In the genomic region with DNA sequence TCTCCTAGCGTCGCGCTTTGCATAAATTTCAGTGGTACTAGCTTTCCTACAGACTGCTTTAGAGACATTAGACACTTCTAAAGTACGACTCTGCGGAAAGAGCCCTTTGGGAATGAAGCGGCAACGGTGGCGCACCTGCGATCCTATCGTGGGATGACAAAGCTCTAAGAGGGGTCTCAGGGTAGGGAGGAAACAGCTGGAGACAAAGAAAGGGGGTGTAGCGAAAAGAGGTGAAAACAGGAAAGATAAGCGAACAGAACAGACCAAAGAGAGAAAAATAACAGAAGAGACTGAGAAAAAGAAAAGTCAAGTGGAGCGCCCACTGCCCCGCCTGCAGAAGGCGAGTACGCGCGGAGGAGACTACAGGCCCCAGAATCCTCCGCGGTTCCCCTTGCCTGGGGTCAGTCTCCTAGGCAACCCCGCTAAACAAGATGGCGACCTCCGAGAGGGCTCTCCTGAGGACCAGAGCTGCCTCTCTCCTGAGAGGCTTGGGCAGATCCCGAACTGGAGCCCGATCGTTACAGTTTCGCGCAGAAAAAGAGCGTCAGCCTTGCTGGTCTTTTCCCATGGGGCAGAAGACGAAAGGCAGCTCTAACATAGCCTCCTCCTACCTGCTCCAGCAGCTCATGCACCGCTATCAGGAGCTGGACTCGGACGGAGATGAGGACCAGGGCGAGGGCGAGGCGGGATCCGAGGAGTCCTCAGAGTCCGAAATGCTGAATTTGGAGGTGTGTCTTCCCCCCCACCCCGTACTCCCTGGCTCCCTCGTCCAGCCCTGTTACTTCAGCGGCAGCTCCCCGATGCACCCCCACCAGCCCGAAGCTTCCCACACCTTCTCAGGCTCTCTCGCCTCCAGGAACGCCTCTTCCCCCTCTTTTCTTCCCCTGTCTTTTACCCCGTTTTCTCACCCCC, we compare ENCODE assay signal across 1 cellular context.
TF ChIP-seq lines count a peak whose summit lies in the region.

Gene LRGUK (plus strand): TSS at position 404 of the 912 bp plus-strand sequence. CDS start 28 bp downstream, at position 432.

TF ChIP-seq in HEK293, 187 proteins besides CTCF, POLR2A, EP300 and RAD21 (continued from another document):
- TF ChIP-seq, protein P1, sequence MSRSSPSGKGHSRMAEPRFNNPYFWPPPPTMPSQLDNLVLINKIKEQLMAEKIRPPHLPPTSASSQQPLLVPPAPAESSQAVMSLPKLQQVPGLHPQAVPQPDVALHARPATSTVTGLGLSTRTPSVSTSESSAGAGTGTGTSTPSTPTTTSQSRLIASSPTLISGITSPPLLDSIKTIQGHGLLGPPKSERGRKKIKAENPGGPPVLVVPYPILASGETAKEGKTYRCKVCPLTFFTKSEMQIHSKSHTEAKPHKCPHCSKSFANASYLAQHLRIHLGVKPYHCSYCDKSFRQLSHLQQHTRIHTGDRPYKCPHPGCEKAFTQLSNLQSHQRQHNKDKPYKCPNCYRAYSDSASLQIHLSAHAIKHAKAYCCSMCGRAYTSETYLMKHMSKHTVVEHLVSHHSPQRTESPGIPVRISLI (tag by site-specific recombination; IDR thresholded peaks at IDR 0.05) = no peak
- TF ChIP-seq ZNF266 (tag by site-specific recombination; IDR thresholded peaks at IDR 0.05; ENCODE audit: low read depth) (no peak), ZBTB20 (tag by site-specific recombination; IDR thresholded peaks at IDR 0.05) (peak; percentile 60; the same call in 1 of the 2 replicates), YY2 (tag by site-specific recombination; IDR thresholded peaks at IDR 0.05) (peak; percentile 90), ZNF654 (tag by site-specific recombination; IDR thresholded peaks at IDR 0.05; ENCODE audit: low read depth) (no peak), ZNF585B (tag by site-specific recombination; IDR thresholded peaks at IDR 0.05) (no peak)
- TF ChIP-seq, protein P2, sequence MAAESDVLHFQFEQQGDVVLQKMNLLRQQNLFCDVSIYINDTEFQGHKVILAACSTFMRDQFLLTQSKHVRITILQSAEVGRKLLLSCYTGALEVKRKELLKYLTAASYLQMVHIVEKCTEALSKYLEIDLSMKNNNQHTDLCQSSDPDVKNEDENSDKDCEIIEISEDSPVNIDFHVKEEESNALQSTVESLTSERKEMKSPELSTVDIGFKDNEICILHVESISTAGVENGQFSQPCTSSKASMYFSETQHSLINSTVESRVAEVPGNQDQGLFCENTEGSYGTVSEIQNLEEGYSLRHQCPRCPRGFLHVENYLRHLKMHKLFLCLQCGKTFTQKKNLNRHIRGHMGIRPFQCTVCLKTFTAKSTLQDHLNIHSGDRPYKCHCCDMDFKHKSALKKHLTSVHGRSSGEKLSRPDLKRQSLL (tag by site-specific recombination; IDR thresholded peaks at IDR 0.05) = peak; percentile 77
